Comparison of ENCODE assay signal across 1 cellular context in the genomic region with DNA sequence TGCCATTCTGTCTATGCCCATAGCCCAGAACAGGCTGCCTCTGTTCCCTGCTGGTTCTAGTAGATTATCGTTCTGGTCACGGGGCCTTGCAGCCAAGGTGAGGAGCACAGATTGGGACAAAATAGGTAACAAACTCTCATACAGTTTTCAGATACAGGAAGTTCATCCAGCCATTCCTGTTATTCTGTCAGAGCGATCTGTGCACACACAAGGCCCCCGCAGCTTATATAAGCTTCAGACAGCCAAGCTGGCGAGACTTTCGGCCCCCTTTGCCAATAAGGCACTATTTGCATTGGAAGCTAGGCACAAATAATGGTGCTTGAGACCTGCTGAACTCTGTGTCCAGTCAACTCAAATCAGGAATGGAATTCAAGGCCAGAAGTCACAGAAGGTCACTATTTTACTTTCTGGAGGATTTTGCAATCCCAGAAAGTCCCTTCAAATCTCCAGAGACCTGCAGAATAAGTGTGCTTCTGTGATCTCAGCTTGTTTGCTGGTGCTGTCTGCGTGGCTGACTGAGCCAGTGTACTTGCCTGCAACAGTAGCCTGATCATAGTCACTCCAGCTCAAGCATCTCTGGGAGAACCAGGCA.
TF ChIP-seq lines count a peak whose summit lies in the region.

No MANE protein-coding gene starts in this region.

TF ChIP-seq in HepG2, 621 proteins besides CTCF, POLR2A, EP300 and RAD21 (continued from another document and continues in another):
- TF ChIP-seq, protein P1, sequence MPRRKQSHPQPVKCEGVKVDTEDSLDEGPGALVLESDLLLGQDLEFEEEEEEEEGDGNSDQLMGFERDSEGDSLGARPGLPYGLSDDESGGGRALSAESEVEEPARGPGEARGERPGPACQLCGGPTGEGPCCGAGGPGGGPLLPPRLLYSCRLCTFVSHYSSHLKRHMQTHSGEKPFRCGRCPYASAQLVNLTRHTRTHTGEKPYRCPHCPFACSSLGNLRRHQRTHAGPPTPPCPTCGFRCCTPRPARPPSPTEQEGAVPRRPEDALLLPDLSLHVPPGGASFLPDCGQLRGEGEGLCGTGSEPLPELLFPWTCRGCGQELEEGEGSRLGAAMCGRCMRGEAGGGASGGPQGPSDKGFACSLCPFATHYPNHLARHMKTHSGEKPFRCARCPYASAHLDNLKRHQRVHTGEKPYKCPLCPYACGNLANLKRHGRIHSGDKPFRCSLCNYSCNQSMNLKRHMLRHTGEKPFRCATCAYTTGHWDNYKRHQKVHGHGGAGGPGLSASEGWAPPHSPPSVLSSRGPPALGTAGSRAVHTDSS (CRISPR knock-in tag; conservative IDR thresholded peaks at IDR 0.05), result no peak
- 0 out of 2 replicates have a peak, but pooled peaks have one; percentile 63 for TF ChIP-seq ZNF264 (CRISPR knock-in tag; IDR thresholded peaks at IDR 0.05)
- peak; percentile 18; the same call in 1 of the 2 replicates for TF ChIP-seq ZNF12 (CRISPR knock-in tag; IDR thresholded peaks at IDR 0.05)
- no peak for TF ChIP-seq ZNF660 (CRISPR knock-in tag; IDR thresholded peaks at IDR 0.05; ENCODE audit: borderline replicate concordance, low read depth)
- TF ChIP-seq, protein P2, sequence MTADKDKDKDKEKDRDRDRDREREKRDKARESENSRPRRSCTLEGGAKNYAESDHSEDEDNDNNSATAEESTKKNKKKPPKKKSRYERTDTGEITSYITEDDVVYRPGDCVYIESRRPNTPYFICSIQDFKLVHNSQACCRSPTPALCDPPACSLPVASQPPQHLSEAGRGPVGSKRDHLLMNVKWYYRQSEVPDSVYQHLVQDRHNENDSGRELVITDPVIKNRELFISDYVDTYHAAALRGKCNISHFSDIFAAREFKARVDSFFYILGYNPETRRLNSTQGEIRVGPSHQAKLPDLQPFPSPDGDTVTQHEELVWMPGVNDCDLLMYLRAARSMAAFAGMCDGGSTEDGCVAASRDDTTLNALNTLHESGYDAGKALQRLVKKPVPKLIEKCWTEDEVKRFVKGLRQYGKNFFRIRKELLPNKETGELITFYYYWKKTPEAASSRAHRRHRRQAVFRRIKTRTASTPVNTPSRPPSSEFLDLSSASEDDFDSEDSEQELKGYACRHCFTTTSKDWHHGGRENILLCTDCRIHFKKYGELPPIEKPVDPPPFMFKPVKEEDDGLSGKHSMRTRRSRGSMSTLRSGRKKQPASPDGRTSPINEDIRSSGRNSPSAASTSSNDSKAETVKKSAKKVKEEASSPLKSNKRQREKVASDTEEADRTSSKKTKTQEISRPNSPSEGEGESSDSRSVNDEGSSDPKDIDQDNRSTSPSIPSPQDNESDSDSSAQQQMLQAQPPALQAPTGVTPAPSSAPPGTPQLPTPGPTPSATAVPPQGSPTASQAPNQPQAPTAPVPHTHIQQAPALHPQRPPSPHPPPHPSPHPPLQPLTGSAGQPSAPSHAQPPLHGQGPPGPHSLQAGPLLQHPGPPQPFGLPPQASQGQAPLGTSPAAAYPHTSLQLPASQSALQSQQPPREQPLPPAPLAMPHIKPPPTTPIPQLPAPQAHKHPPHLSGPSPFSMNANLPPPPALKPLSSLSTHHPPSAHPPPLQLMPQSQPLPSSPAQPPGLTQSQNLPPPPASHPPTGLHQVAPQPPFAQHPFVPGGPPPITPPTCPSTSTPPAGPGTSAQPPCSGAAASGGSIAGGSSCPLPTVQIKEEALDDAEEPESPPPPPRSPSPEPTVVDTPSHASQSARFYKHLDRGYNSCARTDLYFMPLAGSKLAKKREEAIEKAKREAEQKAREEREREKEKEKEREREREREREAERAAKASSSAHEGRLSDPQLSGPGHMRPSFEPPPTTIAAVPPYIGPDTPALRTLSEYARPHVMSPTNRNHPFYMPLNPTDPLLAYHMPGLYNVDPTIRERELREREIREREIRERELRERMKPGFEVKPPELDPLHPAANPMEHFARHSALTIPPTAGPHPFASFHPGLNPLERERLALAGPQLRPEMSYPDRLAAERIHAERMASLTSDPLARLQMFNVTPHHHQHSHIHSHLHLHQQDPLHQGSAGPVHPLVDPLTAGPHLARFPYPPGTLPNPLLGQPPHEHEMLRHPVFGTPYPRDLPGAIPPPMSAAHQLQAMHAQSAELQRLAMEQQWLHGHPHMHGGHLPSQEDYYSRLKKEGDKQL (CRISPR knock-in tag; IDR thresholded peaks at IDR 0.05; ENCODE audit: low read depth), result 0 out of 2 replicates have a peak, but pooled peaks have one; percentile 35
- TF ChIP-seq, protein P3, sequence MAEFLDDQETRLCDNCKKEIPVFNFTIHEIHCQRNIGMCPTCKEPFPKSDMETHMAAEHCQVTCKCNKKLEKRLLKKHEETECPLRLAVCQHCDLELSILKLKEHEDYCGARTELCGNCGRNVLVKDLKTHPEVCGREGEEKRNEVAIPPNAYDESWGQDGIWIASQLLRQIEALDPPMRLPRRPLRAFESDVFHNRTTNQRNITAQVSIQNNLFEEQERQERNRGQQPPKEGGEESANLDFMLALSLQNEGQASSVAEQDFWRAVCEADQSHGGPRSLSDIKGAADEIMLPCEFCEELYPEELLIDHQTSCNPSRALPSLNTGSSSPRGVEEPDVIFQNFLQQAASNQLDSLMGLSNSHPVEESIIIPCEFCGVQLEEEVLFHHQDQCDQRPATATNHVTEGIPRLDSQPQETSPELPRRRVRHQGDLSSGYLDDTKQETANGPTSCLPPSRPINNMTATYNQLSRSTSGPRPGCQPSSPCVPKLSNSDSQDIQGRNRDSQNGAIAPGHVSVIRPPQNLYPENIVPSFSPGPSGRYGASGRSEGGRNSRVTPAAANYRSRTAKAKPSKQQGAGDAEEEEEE (CRISPR knock-in tag; IDR thresholded peaks at IDR 0.05; ENCODE audit: borderline replicate concordance), result no peak
- TF ChIP-seq NFRKB (IDR thresholded peaks at IDR 0.05), result no peak
- TF ChIP-seq, protein P4, sequence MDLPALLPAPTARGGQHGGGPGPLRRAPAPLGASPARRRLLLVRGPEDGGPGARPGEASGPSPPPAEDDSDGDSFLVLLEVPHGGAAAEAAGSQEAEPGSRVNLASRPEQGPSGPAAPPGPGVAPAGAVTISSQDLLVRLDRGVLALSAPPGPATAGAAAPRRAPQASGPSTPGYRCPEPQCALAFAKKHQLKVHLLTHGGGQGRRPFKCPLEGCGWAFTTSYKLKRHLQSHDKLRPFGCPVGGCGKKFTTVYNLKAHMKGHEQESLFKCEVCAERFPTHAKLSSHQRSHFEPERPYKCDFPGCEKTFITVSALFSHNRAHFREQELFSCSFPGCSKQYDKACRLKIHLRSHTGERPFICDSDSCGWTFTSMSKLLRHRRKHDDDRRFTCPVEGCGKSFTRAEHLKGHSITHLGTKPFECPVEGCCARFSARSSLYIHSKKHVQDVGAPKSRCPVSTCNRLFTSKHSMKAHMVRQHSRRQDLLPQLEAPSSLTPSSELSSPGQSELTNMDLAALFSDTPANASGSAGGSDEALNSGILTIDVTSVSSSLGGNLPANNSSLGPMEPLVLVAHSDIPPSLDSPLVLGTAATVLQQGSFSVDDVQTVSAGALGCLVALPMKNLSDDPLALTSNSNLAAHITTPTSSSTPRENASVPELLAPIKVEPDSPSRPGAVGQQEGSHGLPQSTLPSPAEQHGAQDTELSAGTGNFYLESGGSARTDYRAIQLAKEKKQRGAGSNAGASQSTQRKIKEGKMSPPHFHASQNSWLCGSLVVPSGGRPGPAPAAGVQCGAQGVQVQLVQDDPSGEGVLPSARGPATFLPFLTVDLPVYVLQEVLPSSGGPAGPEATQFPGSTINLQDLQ (CRISPR knock-in tag; IDR thresholded peaks at IDR 0.05), result no peak
- TF ChIP-seq TCF7 (IDR thresholded peaks at IDR 0.05; ENCODE audit: low read depth), result peak; percentile 28; the same call in 1 of the 2 replicates
- TF ChIP-seq CBFB (CRISPR knock-in tag; IDR thresholded peaks at IDR 0.05), result no peak
- TF ChIP-seq U2AF1 (optimal IDR thresholded peaks at IDR 0.05; ENCODE audit: low read depth, low read length), result no peak
- TF ChIP-seq RXRB (CRISPR knock-in tag; IDR thresholded peaks at IDR 0.05; ENCODE audit: borderline replicate concordance), result peak; percentile 86
- TF ChIP-seq, protein P5, sequence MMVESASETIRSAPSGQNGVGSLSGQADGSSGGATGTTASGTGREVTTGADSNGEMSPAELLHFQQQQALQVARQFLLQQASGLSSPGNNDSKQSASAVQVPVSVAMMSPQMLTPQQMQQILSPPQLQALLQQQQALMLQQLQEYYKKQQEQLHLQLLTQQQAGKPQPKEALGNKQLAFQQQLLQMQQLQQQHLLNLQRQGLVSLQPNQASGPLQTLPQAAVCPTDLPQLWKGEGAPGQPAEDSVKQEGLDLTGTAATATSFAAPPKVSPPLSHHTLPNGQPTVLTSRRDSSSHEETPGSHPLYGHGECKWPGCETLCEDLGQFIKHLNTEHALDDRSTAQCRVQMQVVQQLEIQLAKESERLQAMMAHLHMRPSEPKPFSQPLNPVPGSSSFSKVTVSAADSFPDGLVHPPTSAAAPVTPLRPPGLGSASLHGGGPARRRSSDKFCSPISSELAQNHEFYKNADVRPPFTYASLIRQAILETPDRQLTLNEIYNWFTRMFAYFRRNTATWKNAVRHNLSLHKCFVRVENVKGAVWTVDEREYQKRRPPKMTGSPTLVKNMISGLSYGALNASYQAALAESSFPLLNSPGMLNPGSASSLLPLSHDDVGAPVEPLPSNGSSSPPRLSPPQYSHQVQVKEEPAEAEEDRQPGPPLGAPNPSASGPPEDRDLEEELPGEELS (CRISPR knock-in tag; IDR thresholded peaks at IDR 0.05), result peak; percentile 70
- no peak for TF ChIP-seq ZNF530 (CRISPR knock-in tag; IDR thresholded peaks at IDR 0.05; ENCODE audit: low read depth)
- TF ChIP-seq ZNF616 (CRISPR knock-in tag; IDR thresholded peaks at IDR 0.05; ENCODE audit: low read depth), result no peak
- TF ChIP-seq ZNF775 (CRISPR knock-in tag; IDR thresholded peaks at IDR 0.05; ENCODE audit: borderline replicate concordance), result no peak
- peak; percentile 62; the same call in 1 of the 2 replicates for TF ChIP-seq ZNF644 (CRISPR knock-in tag; IDR thresholded peaks at IDR 0.05; ENCODE audit: low read depth)
- no peak for TF ChIP-seq FOXM1 (CRISPR knock-in tag; IDR thresholded peaks at IDR 0.05)
- no peak for TF ChIP-seq ZSCAN12 (CRISPR knock-in tag; IDR thresholded peaks at IDR 0.05)
- 0 out of 2 replicates have a peak, but pooled peaks have one; percentile 41 for TF ChIP-seq HOXD1 (CRISPR knock-in tag; IDR thresholded peaks at IDR 0.05)
- TF ChIP-seq CC2D1A (CRISPR knock-in tag; IDR thresholded peaks at IDR 0.05), result no peak
- peak; percentile 61 to 77; a peak in 3 of 4 replicates for TF ChIP-seq NR2F1 (CRISPR knock-in tag; IDR thresholded peaks at IDR 0.05)
- TF ChIP-seq, protein P6, sequence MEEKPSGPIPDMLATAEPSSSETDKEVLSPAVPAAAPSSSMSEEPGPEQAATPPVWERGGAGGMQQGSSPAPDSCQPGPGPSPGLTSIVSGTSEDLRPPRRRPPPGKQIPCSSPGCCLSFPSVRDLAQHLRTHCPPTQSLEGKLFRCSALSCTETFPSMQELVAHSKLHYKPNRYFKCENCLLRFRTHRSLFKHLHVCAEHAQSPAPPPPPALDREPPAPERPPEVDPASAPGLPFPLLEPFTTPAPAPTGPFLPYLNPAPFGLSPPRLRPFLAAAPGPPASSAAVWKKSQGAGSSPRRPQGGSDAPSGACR (CRISPR knock-in tag; IDR thresholded peaks at IDR 0.05), result no peak
- TF ChIP-seq, protein P7, sequence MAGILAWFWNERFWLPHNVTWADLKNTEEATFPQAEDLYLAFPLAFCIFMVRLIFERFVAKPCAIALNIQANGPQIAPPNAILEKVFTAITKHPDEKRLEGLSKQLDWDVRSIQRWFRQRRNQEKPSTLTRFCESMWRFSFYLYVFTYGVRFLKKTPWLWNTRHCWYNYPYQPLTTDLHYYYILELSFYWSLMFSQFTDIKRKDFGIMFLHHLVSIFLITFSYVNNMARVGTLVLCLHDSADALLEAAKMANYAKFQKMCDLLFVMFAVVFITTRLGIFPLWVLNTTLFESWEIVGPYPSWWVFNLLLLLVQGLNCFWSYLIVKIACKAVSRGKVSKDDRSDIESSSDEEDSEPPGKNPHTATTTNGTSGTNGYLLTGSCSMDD (CRISPR knock-in tag; IDR thresholded peaks at IDR 0.05), result no peak
- TF ChIP-seq ZNF333 (CRISPR knock-in tag; IDR thresholded peaks at IDR 0.05; ENCODE audit: borderline replicate concordance), result no peak
- TF ChIP-seq, protein P8, sequence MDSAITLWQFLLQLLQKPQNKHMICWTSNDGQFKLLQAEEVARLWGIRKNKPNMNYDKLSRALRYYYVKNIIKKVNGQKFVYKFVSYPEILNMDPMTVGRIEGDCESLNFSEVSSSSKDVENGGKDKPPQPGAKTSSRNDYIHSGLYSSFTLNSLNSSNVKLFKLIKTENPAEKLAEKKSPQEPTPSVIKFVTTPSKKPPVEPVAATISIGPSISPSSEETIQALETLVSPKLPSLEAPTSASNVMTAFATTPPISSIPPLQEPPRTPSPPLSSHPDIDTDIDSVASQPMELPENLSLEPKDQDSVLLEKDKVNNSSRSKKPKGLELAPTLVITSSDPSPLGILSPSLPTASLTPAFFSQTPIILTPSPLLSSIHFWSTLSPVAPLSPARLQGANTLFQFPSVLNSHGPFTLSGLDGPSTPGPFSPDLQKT (CRISPR knock-in tag; IDR thresholded peaks at IDR 0.05; ENCODE audit: borderline replicate concordance), result no peak
- no peak for TF ChIP-seq ZNF136 (CRISPR knock-in tag; IDR thresholded peaks at IDR 0.05; ENCODE audit: low read depth)
- no peak for TF ChIP-seq ZNF296 (CRISPR knock-in tag; conservative IDR thresholded peaks at IDR 0.05)
- TF ChIP-seq ZBTB21 (CRISPR knock-in tag; IDR thresholded peaks at IDR 0.05), result no peak
- TF ChIP-seq CCDC6 (CRISPR knock-in tag; IDR thresholded peaks at IDR 0.05), result 0 out of 2 replicates have a peak, but pooled peaks have one; percentile 41
- 0 out of 2 replicates have a peak, but pooled peaks have one; percentile 49 for TF ChIP-seq ZBTB20 (CRISPR knock-in tag; IDR thresholded peaks at IDR 0.05; ENCODE audit: borderline replicate concordance, low read depth)
- no peak for TF ChIP-seq ETV6 (CRISPR knock-in tag; conservative IDR thresholded peaks at IDR 0.05)
- TF ChIP-seq ELF1 (CRISPR knock-in tag; IDR thresholded peaks at IDR 0.05), result peak; percentile 69
- TF ChIP-seq ZSCAN30 (CRISPR knock-in tag; IDR thresholded peaks at IDR 0.05), result 0 out of 2 replicates have a peak, but pooled peaks have one; percentile 37
- TF ChIP-seq ZNF180 (CRISPR knock-in tag; IDR thresholded peaks at IDR 0.05; ENCODE audit: borderline replicate concordance, low read depth), result no peak
- no peak for TF ChIP-seq CBX5 (CRISPR knock-in tag; IDR thresholded peaks at IDR 0.05; ENCODE audit: borderline replicate concordance)
- peak; percentile 40; the same call in 1 of the 2 replicates for TF ChIP-seq RCOR2 (CRISPR knock-in tag; IDR thresholded peaks at IDR 0.05)
- TF ChIP-seq GLI4 (CRISPR knock-in tag; IDR thresholded peaks at IDR 0.05; ENCODE audit: borderline replicate concordance), result no peak
- no peak for TF ChIP-seq ATRX (CRISPR knock-in tag; IDR thresholded peaks at IDR 0.05; ENCODE audit: borderline replicate concordance)
- no peak for TF ChIP-seq ZNF557 (CRISPR knock-in tag; IDR thresholded peaks at IDR 0.05)
- no peak for TF ChIP-seq PCBP1 (IDR thresholded peaks at IDR 0.05; ENCODE audit: borderline replicate concordance, low read depth, low read length)
- no peak for TF ChIP-seq KLF16 (CRISPR knock-in tag; IDR thresholded peaks at IDR 0.05)
- no peak for TF ChIP-seq BRCA1 (CRISPR knock-in tag; IDR thresholded peaks at IDR 0.05)
- TF ChIP-seq RELA (CRISPR knock-in tag; IDR thresholded peaks at IDR 0.05), result peak; percentile 100
- no peak for TF ChIP-seq FOXA1 (IDR thresholded peaks at IDR 0.05)
- TF ChIP-seq FOXA1 (CRISPR knock-in tag; IDR thresholded peaks at IDR 0.05), result peak; percentile 68
